Comparison of ENCODE assay signal across 23 cellular contexts in genomic region chr7:149800169-149800555, GRCh38. TPM values are rescaled to one million over a fixed set of nuclear protein-coding genes. Genes with fewer than 3 reads are reported as not detected.
"Had no signal": no experiment of that assay in that cellular context is flagged by ENCODE, and none has a peak within 500 bp of the region (broad histone marks: within the 10 kb centered on the region; RNA-seq: fewer than 3 reads in every experiment).

No MANE protein-coding gene starts in this region.

- H3K27me3 ChIP-seq: dorsolateral prefrontal cortex, heart left ventricle, neural progenitor cell, pancreas, suprapubic skin, thyroid gland, upper lobe of left lung, uterus had no signal

- ATAC-seq: esophagus mucosa; heart left ventricle; left colon; natural killer cell treated with Interleukin-12 subunit alpha and Interleukin-12 subunit beta and Interleukin-15 and Interleukin-18, amount 100 ng/mL, for 72 hours; right cardiac atrium; stimulated activated naive CD8-positive, alpha-beta T cell treated with anti-CD3 and anti-CD28 coated beads, Interleukin-15, Interleukin-2, amounts not matched to agents 100 U/mL and 50 U/mL, for 24 hours had no signal

- H3K36me3 ChIP-seq: heart left ventricle, neural progenitor cell, pancreas, suprapubic skin, thyroid gland, upper lobe of left lung, uterus had no signal

- H3K9me3 Mint-ChIP-seq: natural killer cell treated with Interleukin-12 subunit alpha and Interleukin-12 subunit beta and Interleukin-15 and Interleukin-18, amount 100 ng/mL, for 72 hours; neural progenitor cell had no signal

- H3K4me3 ChIP-seq: dorsolateral prefrontal cortex, heart left ventricle, lung, neural progenitor cell, pancreas, suprapubic skin, thyroid gland, upper lobe of left lung, uterus had no signal

- H3K27ac ChIP-seq: dorsolateral prefrontal cortex, heart left ventricle, neural progenitor cell, pancreas, suprapubic skin, thyroid gland, upper lobe of left lung, uterus had no signal

- H3K27me3 Mint-ChIP-seq: natural killer cell treated with Interleukin-12 subunit alpha and Interleukin-12 subunit beta and Interleukin-15 and Interleukin-18, amount 100 ng/mL, for 72 hours had no signal

- H2AFZ ChIP-seq: neural progenitor cell had no signal

- H3K9me3 ChIP-seq: heart left ventricle, pancreas, suprapubic skin, thyroid gland, upper lobe of left lung, uterus had no signal

- H3K4me2 ChIP-seq: neural progenitor cell had no signal

- H3K4me1 ChIP-seq: heart left ventricle, neural progenitor cell, pancreas, suprapubic skin, thyroid gland, upper lobe of left lung, uterus had no signal

- H3K4me3 Mint-ChIP-seq: natural killer cell treated with Interleukin-12 subunit alpha and Interleukin-12 subunit beta and Interleukin-15 and Interleukin-18, amount 100 ng/mL, for 72 hours; neural progenitor cell had no signal

- DNase-seq: dorsolateral prefrontal cortex, hippocampal formation, mesenchymal stem cell, midbrain, occipital lobe, uterus had no signal

- FAIRE-seq: endometrium, frontal cortex, pancreas, small intestine had no signal

- H3K36me3 Mint-ChIP-seq: natural killer cell treated with Interleukin-12 subunit alpha and Interleukin-12 subunit beta and Interleukin-15 and Interleukin-18, amount 100 ng/mL, for 72 hours; neural progenitor cell had no signal

- H3K9ac ChIP-seq: neural progenitor cell had no signal

- H3K27ac Mint-ChIP-seq: natural killer cell treated with Interleukin-12 subunit alpha and Interleukin-12 subunit beta and Interleukin-15 and Interleukin-18, amount 100 ng/mL, for 72 hours; neural progenitor cell; progenitor cell of endocrine pancreas had no signal

RNA-seq across cellular contexts. Expression of gene ZNF467, which starts 26.8 kb away (rescaled TPM):
- total RNA-seq: kidney epithelial cell had no signal
